In the genomic region with DNA sequence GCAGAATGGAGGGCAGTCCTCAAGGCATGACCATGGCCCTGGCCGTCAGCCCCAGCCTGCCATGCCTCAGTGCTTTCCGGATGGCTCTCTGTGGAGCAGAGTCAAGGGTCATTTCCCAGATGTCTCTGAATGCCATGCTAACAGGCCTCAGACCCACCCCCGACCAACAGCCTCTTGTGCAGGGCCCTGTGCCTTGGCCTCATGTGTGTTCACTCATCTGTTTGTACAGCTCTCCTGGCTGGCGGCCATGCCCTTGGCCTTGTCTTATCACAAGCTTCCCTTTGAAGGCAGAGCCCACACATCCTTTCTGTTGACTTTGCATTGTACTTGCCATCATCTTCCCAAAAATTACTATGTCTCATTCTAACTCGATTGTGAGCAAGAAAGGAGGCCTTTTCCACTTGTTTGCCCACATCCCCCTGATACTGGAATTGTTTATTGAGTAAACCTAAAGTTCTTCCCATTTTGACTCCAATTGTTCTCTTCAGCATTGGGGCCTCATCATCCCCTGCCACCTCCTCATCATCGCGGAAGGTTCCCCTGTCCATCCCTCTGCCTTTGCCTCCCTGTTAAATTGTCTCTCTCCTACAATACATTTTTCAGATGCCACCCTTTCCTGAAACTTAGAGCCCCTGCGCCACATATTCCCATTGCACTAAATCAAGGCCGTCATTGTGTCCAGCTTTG, we compare ENCODE assay signal across 1 cellular context.
TF ChIP-seq lines count a peak whose summit lies in the region.

No MANE protein-coding gene starts in this region.

TF ChIP-seq in K562, 482 proteins besides CTCF, POLR2A, EP300 and RAD21 (continued from another document):
- no peak for TF ChIP-seq FOXJ2 (tag; IDR thresholded peaks at IDR 0.05)
- no peak for TF ChIP-seq FOXP4 (CRISPR knock-in tag; IDR thresholded peaks at IDR 0.05; ENCODE audit: borderline replicate concordance)
- TF ChIP-seq HMGN3 (IDR thresholded peaks at IDR 0.05; ENCODE audit: borderline replicate concordance, extremely low read depth, insufficient read length, low read depth, low read length), result no peak
- TF ChIP-seq GTF2F1 (IDR thresholded peaks at IDR 0.05; ENCODE audit: low read depth, low read length), result no peak
- 0 out of 2 replicates have a peak, but pooled peaks have one; percentile 8 for TF ChIP-seq TCF3 (CRISPR knock-in tag; IDR thresholded peaks at IDR 0.05)
- no peak for TF ChIP-seq ELF4 (CRISPR knock-in tag; IDR thresholded peaks at IDR 0.05)
- TF ChIP-seq, protein P1, sequence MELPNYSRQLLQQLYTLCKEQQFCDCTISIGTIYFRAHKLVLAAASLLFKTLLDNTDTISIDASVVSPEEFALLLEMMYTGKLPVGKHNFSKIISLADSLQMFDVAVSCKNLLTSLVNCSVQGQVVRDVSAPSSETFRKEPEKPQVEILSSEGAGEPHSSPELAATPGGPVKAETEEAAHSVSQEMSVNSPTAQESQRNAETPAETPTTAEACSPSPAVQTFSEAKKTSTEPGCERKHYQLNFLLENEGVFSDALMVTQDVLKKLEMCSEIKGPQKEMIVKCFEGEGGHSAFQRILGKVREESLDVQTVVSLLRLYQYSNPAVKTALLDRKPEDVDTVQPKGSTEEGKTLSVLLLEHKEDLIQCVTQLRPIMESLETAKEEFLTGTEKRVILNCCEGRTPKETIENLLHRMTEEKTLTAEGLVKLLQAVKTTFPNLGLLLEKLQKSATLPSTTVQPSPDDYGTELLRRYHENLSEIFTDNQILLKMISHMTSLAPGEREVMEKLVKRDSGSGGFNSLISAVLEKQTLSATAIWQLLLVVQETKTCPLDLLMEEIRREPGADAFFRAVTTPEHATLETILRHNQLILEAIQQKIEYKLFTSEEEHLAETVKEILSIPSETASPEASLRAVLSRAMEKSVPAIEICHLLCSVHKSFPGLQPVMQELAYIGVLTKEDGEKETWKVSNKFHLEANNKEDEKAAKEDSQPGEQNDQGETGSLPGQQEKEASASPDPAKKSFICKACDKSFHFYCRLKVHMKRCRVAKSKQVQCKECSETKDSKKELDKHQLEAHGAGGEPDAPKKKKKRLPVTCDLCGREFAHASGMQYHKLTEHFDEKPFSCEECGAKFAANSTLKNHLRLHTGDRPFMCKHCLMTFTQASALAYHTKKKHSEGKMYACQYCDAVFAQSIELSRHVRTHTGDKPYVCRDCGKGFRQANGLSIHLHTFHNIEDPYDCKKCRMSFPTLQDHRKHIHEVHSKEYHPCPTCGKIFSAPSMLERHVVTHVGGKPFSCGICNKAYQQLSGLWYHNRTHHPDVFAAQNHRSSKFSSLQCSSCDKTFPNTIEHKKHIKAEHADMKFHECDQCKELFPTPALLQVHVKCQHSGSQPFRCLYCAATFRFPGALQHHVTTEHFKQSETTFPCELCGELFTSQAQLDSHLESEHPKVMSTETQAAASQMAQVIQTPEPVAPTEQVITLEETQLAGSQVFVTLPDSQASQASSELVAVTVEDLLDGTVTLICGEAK (IDR thresholded peaks at IDR 0.05), result no peak
- TF ChIP-seq, protein P1 (CRISPR knock-in tag; IDR thresholded peaks at IDR 0.05), result no peak
- no peak for TF ChIP-seq IFI16 (CRISPR knock-in tag; IDR thresholded peaks at IDR 0.05)
- TF ChIP-seq FOSL1 (tag; conservative IDR thresholded peaks at IDR 0.05), result no peak
- TF ChIP-seq RBM34 (IDR thresholded peaks at IDR 0.05; ENCODE audit: borderline replicate concordance, insufficient read depth, low read length), result no peak
- 0 out of 2 replicates have a peak, but pooled peaks have one; percentile 9 for TF ChIP-seq CBFA2T2 (conservative IDR thresholded peaks at IDR 0.05)
- TF ChIP-seq PREB (CRISPR knock-in tag; IDR thresholded peaks at IDR 0.05), result no peak
- no peak for TF ChIP-seq RBBP5 (IDR thresholded peaks at IDR 0.05; ENCODE audit: borderline replicate concordance, insufficient read depth, low read length, poor library complexity, severe bottlenecking)
- no peak for TF ChIP-seq HBP1 (CRISPR knock-in tag; IDR thresholded peaks at IDR 0.05)
- peak; percentile 56 for TF ChIP-seq NFIC (IDR thresholded peaks at IDR 0.05)
- TF ChIP-seq NR2C2 (CRISPR knock-in tag; IDR thresholded peaks at IDR 0.05), result no peak
- no peak for TF ChIP-seq NR2C2 (tag; IDR thresholded peaks at IDR 0.05)
- no peak for TF ChIP-seq MTA3 (IDR thresholded peaks at IDR 0.05; ENCODE audit: borderline replicate concordance)
- no peak for TF ChIP-seq IRF2 (CRISPR knock-in tag; IDR thresholded peaks at IDR 0.05)
- TF ChIP-seq ZNF586 (CRISPR knock-in tag; conservative IDR thresholded peaks at IDR 0.05), result no peak
- TF ChIP-seq, protein P2, sequence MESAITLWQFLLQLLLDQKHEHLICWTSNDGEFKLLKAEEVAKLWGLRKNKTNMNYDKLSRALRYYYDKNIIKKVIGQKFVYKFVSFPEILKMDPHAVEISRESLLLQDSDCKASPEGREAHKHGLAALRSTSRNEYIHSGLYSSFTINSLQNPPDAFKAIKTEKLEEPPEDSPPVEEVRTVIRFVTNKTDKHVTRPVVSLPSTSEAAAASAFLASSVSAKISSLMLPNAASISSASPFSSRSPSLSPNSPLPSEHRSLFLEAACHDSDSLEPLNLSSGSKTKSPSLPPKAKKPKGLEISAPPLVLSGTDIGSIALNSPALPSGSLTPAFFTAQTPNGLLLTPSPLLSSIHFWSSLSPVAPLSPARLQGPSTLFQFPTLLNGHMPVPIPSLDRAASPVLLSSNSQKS (CRISPR knock-in tag; IDR thresholded peaks at IDR 0.05), result no peak
- no peak for TF ChIP-seq SIRT6 (IDR thresholded peaks at IDR 0.05; ENCODE audit: low read depth, low read length)
- TF ChIP-seq SRSF9 (IDR thresholded peaks at IDR 0.05; ENCODE audit: borderline replicate concordance, low read depth, low read length), result no peak
- TF ChIP-seq SNAPC5 (CRISPR knock-in tag; IDR thresholded peaks at IDR 0.05), result no peak
- no peak for TF ChIP-seq ZNF143 (CRISPR knock-in tag; IDR thresholded peaks at IDR 0.05)
- no peak for TF ChIP-seq MYC (IDR thresholded peaks at IDR 0.05; ENCODE audit: low read depth, low read length)
- TF ChIP-seq MYC (CRISPR knock-in tag; IDR thresholded peaks at IDR 0.05; ENCODE audit: borderline replicate concordance, low read depth), result no peak
- TF ChIP-seq THRAP3 (IDR thresholded peaks at IDR 0.05; ENCODE audit: borderline replicate concordance), result no peak
- 0 out of 2 replicates have a peak, but pooled peaks have one; percentile 18 for TF ChIP-seq ARID1B (IDR thresholded peaks at IDR 0.05)
- TF ChIP-seq CBFA2T3 (IDR thresholded peaks at IDR 0.05), result peak; percentile 46; the same call in 1 of the 2 replicates
- no peak for TF ChIP-seq NONO (IDR thresholded peaks at IDR 0.05; ENCODE audit: low read depth in 2 of 2, low read length in 1 of 2)
- peak in 1 of 2 experiments; percentile 44; a peak in 2 of 4 replicates for TF ChIP-seq FOXA3 (CRISPR knock-in tag; conservative IDR thresholded peaks at IDR 0.05 in 1 of 2, IDR thresholded peaks at IDR 0.05 in 1 of 2)
- TF ChIP-seq SRSF1 (IDR thresholded peaks at IDR 0.05; ENCODE audit: low read depth, low read length), result no peak
